15 cellular contexts compared by ENCODE assay signal in genomic region chr11:15289718-15290117, GRCh38.
"Had no signal": no experiment of that assay in that cellular context is flagged by ENCODE, and none has a peak within 500 bp of the region (broad histone marks: within the 10 kb centered on the region; RNA-seq: fewer than 3 reads in every experiment).

No MANE protein-coding gene starts in this region.

- H3K4me3 ChIP-seq: colonic mucosa, esophagus squamous epithelium, lung, right atrium auricular region, skin epidermis, stomach, thoracic aorta had no signal

- H3K27me3 ChIP-seq: colonic mucosa, right atrium auricular region, stomach had no signal

- H3K4me1 ChIP-seq: colonic mucosa, esophagus squamous epithelium, right atrium auricular region, stomach had no signal

- H3K27ac ChIP-seq: colonic mucosa, esophagus squamous epithelium, right atrium auricular region, skin epidermis, stomach, thoracic aorta had no signal

- H3K36me3 ChIP-seq: colonic mucosa, esophagus squamous epithelium, right atrium auricular region, stomach, thoracic aorta had no signal

- ATAC-seq: activated CD8-positive, alpha-beta T cell treated with anti-CD3 and anti-CD28 coated beads, Interleukin-2, amount 10 ng/mL, durations not matched to agents 7 days and 5 days; activated T-helper 17 cell treated with anti-CD3 and anti-CD28 coated beads, Interleukin-2, amount 50 U/mL, for 72 hours; left cardiac atrium had no signal

- DNase-seq: activated CD4-positive, alpha-beta T cell treated with anti-CD3 and anti-CD28 coated beads for 4 hours; activated CD8-positive, alpha-beta T cell treated with anti-CD3 and anti-CD28 coated beads, Interleukin-2, amount 10 ng/mL, durations not matched to agents 7 days and 5 days; activated naive CD4-positive, alpha-beta T cell treated with anti-CD3 and anti-CD28 coated beads for 36 hours; colonic mucosa; esophagus squamous epithelium; foreskin fibroblast; left cardiac atrium; naive B cell; stimulated activated CD4-positive, alpha-beta T cell treated with anti-CD3 and anti-CD28 coated beads, Interleukin-4, amount 100 ng/mL, for 4 hours; stomach had no signal

- H3K9me3 ChIP-seq: colonic mucosa, esophagus squamous epithelium, right atrium auricular region, stomach, thoracic aorta had no signal
